8 cellular contexts compared by ENCODE assay signal in the genomic region with DNA sequence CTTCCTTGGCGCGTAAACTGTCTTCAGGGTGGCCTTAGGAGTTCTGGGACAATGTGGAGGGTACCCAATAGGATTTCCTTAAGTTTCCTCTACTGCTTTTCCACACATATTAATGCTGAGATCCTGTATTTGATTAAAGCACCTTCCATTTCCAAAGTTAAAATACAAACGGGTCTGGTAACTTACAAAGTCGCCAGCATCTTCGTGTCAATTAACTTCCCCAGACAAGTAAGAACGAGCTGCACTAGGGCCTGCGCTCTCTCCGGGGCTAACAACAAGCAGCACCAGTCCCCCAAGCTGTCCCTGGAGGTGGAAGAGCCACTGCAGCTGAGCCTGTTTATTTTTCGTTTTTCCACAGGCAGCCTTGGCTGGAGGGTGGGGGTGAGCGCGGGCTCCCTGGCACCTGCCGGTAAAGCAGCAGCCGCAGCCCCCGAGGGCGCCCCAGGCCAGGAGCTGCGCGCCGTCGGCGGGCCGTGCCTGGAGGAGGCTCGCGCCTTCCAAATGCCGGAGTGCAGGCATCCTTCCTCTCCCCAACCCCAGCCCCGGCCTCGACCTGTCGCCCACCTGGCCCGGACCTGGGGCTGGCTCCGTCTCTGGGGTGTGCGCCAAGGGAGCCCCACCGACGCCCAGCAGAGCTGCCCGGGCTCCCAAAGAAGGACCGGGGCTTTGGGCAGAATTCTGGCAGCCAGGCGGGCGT.
A peak's percentile ranks its signal among the peaks of the same experiment; 100 is the strongest.
DNase-seq lines count a peak whose midpoint lies in the region; ATAC-seq and TF ChIP-seq lines count a peak whose summit lies in the region.

No MANE protein-coding gene starts in this region.

- H3K4me1 Mint-ChIP-seq in endodermal cell = peaks cover 1% of the 10 kb centered on the region
- H3K4me1 Mint-ChIP-seq in T-helper 2 cell treated with Interferon-gamma antibody and Interleukin-4, amounts not matched to agents 5 μg/mL and 100 μg/mL, for 36 hours (ENCODE audit: low read depth) = peaks cover 7% of the 10 kb centered on the region

- H3K27ac Mint-ChIP-seq in endodermal cell = no peak overlapping the region
- no peak overlapping the region for H3K27ac Mint-ChIP-seq in T-helper 2 cell treated with Interferon-gamma antibody and Interleukin-4, amounts not matched to agents 5 μg/mL and 100 μg/mL, for 36 hours

- DNase-seq in GM12864 (ENCODE audit: low read depth) (no peak), endodermal cell (peak; percentile 80), osteoblast (ENCODE audit: insufficient read length, low spot score, missing footprints) (peak; percentile 83), aorta (no peak)
- DNase-seq in T-helper 2 cell treated with Interferon-gamma antibody and Interleukin-4, amounts not matched to agents 5 μg/mL and 100 μg/mL, for 36 hours (ENCODE audit: low spot score) = no peak

- WGBS in endodermal cell (ENCODE audit: insufficient coverage in 1 of 2, insufficient read length in 1 of 2), 2 experiments = 17 to 19% methylated on average over 6 to 36 of the region's 36 CpGs
- WGBS in aorta, 2 donors = 8 to 9% methylated on average over 36 of the region's 36 CpGs

- no peak overlapping the region for H2AFZ ChIP-seq in osteoblast (ENCODE audit: low read length)

- H3K36me3 Mint-ChIP-seq in endodermal cell (ENCODE audit: low read depth) = no peaks in the 10 kb centered on the region
- H3K36me3 Mint-ChIP-seq in T-helper 2 cell treated with Interferon-gamma antibody and Interleukin-4, amounts not matched to agents 5 μg/mL and 100 μg/mL, for 36 hours (ENCODE audit: low read depth) = no peaks in the 10 kb centered on the region

- H3K4me3 ChIP-seq in GM12864 (ENCODE audit: low read depth, low read length) (peak overlapping the region; percentile 93), endodermal cell (ENCODE audit: low read length) (no peak overlapping the region), osteoblast (ENCODE audit: insufficient read depth, low read length) (no peak overlapping the region), aorta (ENCODE audit: low read length in 2 of 2) (peak overlapping the region in 1 of 2 donors; percentile 88)

- H3K36me3 ChIP-seq in endodermal cell (ENCODE audit: control insufficient read depth, insufficient read depth, low read length) = no peaks in the 10 kb centered on the region
- H3K36me3 ChIP-seq in osteoblast (ENCODE audit: insufficient read depth, low read length) = no peaks in the 10 kb centered on the region
- H3K36me3 ChIP-seq in aorta (ENCODE audit: control insufficient read depth in 1 of 2, insufficient read depth in 2 of 2, low read length in 1 of 2) = no peaks in the 10 kb centered on the region

- ATAC-seq in GM21360 (IDR thresholded peaks at IDR 0.05; ENCODE audit: unreplicated experiment) (peak; percentile 24), HG03521 (IDR thresholded peaks at IDR 0.05; ENCODE audit: unreplicated experiment) (peak; percentile 28), GM18870 (IDR thresholded peaks at IDR 0.05; ENCODE audit: unreplicated experiment) (no peak), aorta (ENCODE audit: low FRiP score) (no peak)

- peak overlapping the region; percentile 39 for H3K4me3 Mint-ChIP-seq in endodermal cell
- H3K4me3 Mint-ChIP-seq in T-helper 2 cell treated with Interferon-gamma antibody and Interleukin-4, amounts not matched to agents 5 μg/mL and 100 μg/mL, for 36 hours = no peak overlapping the region

- intact Hi-C loops in aorta (cut with DNase I) = no loop called here

- H3K79me2 ChIP-seq in osteoblast (ENCODE audit: insufficient read depth, low read length) = no peaks in the 10 kb centered on the region

- H3K9me3 Mint-ChIP-seq in endodermal cell = no peaks in the 10 kb centered on the region
- no peaks in the 10 kb centered on the region for H3K9me3 Mint-ChIP-seq in T-helper 2 cell treated with Interferon-gamma antibody and Interleukin-4, amounts not matched to agents 5 μg/mL and 100 μg/mL, for 36 hours

- H3K9ac ChIP-seq in endodermal cell (ENCODE audit: extremely low read depth, low read length, poor library complexity, severe bottlenecking) = no peak overlapping the region

- H3K4me2 ChIP-seq in osteoblast (ENCODE audit: insufficient read depth, low read length) = no peak overlapping the region

- TF ChIP-seq CTCF in GM12864 (IDR thresholded peaks at IDR 0.05; ENCODE audit: low read depth, low read length, missing control alignments) (no peak), endodermal cell (conservative IDR thresholded peaks at IDR 0.05) (no peak), osteoblast (IDR thresholded peaks at IDR 0.05; ENCODE audit: extremely low read depth, low read depth, low read length) (no peak)

- H3K27me3 Mint-ChIP-seq in endodermal cell (ENCODE audit: insufficient read depth) = peaks cover 64% of the 10 kb centered on the region
- peaks cover 49% of the 10 kb centered on the region for H3K27me3 Mint-ChIP-seq in T-helper 2 cell treated with Interferon-gamma antibody and Interleukin-4, amounts not matched to agents 5 μg/mL and 100 μg/mL, for 36 hours (ENCODE audit: low read depth)

- peaks cover 73% of the 10 kb centered on the region for H3K27me3 ChIP-seq in endodermal cell (ENCODE audit: control insufficient read depth, insufficient read depth, low read length, poor library complexity, severe bottlenecking)
- H3K27me3 ChIP-seq in osteoblast (ENCODE audit: insufficient read depth, low read length) = peaks cover 55% of the 10 kb centered on the region
- H3K27me3 ChIP-seq in aorta (ENCODE audit: control insufficient read depth in 1 of 2, insufficient read depth in 2 of 2, low read length in 1 of 2) = no peaks in the 10 kb centered on the region

- H3K9me3 ChIP-seq in endodermal cell (ENCODE audit: control insufficient read depth, low read length) (no peaks in the 10 kb centered on the region), osteoblast (ENCODE audit: low read depth, low read length) (no peaks in the 10 kb centered on the region), aorta (ENCODE audit: control insufficient read depth, low read length) (no peaks in the 10 kb centered on the region)

- H4K20me1 ChIP-seq in osteoblast (ENCODE audit: insufficient read depth, low read length) = no peaks in the 10 kb centered on the region

- no peaks in the 10 kb centered on the region for H3K4me1 ChIP-seq in endodermal cell (ENCODE audit: control insufficient read depth, insufficient read depth, low read length)
- H3K4me1 ChIP-seq in osteoblast (ENCODE audit: insufficient read depth, low read length) = no peaks in the 10 kb centered on the region
- no peaks in the 10 kb centered on the region for H3K4me1 ChIP-seq in aorta (ENCODE audit: control insufficient read depth in 1 of 2, insufficient read depth in 2 of 2, low read length in 2 of 2)

- H3K27ac ChIP-seq in endodermal cell (ENCODE audit: low read depth, low read length) (no peak overlapping the region), osteoblast (ENCODE audit: low read depth, low read length) (no peak overlapping the region), aorta (ENCODE audit: low read depth in 1 of 2, low read length in 2 of 2) (no peak overlapping the region)

Comparison
In these comparisons a context has a peak if more than half of its experiments do, and no peak if none do; other contexts are left out.
1. DNase-seq: peak in endodermal cell (single experiment) and osteoblast (single experiment); none in GM12864 (single experiment), aorta (0 of 2) and T-helper 2 cell treated with Interferon-gamma antibody and Interleukin-4, amounts not matched to agents 5 μg/mL and 100 μg/mL, for 36 hours (single experiment).
2. ATAC-seq: peak in GM21360 (single experiment) and HG03521 (single experiment); none in GM18870 (single experiment) and aorta (single experiment).